Comparison of ENCODE assay signal across 12 cellular contexts in genomic region chr7:99079104-99079503, GRCh38.
A peak's percentile ranks its signal among the peaks of the same experiment; 100 is the strongest.
DNase-seq lines count a peak whose midpoint lies in the region; ATAC-seq and TF ChIP-seq lines count a peak whose summit lies in the region.
"Had no signal": no experiment of that assay in that cellular context is flagged by ENCODE, and none has a peak within 500 bp of the region (broad histone marks: within the 10 kb centered on the region; RNA-seq: fewer than 3 reads in every experiment).

No MANE protein-coding gene starts in this region.

- H3K27ac ChIP-seq in left ventricle myocardium inferior (replicated peaks) (no peak overlapping the region), upper lobe of right lung (no peak overlapping the region), thyroid gland (no peak overlapping the region)
- H3K27ac ChIP-seq: esophagus muscularis mucosa, Peyer's patch had no signal

- intact Hi-C loops in left ventricle myocardium superior (cut with micrococcal nuclease) = no loop called here
- intact Hi-C loops in left ventricle myocardium inferior (cut with micrococcal nuclease) = no loop called here
- intact Hi-C loops in upper lobe of right lung (cut with DNase I) = no loop called here
- intact Hi-C loops in thyroid gland (cut with DNase I) = no loop called here

- 82% methylated on average over 9 of the region's 9 CpGs for WGBS in thyroid gland, 2 donors

- H3K36me3 ChIP-seq in left ventricle myocardium inferior = no peaks in the 10 kb centered on the region
- H3K36me3 ChIP-seq in upper lobe of right lung = no peaks in the 10 kb centered on the region
- H3K36me3 ChIP-seq in thyroid gland = no peaks in the 10 kb centered on the region
- H3K36me3 ChIP-seq: esophagus muscularis mucosa, Peyer's patch had no signal

- H3K4me1 ChIP-seq in left ventricle myocardium inferior (peaks cover 47% of the 10 kb centered on the region), upper lobe of right lung (peaks cover 23% of the 10 kb centered on the region), thyroid gland (no peaks in the 10 kb centered on the region)

- no peak overlapping the region for H3K4me3 Mint-ChIP-seq in T-helper 17 cell
- H3K4me3 Mint-ChIP-seq in nephron progenitor cell = no peak overlapping the region
- H3K4me3 Mint-ChIP-seq: B cell had no signal

- TF ChIP-seq POLR2A in thyroid gland (IDR thresholded peaks at IDR 0.05) = no peak

- H3K4me1 Mint-ChIP-seq in T-helper 17 cell (peaks cover 35% of the 10 kb centered on the region), nephron progenitor cell (peaks cover 8% of the 10 kb centered on the region)

- H3K27me3 Mint-ChIP-seq in T-helper 17 cell = no peaks in the 10 kb centered on the region
- H3K27me3 Mint-ChIP-seq in nephron progenitor cell (ENCODE audit: low read depth, poor library complexity) = peaks cover 1% of the 10 kb centered on the region
- H3K27me3 Mint-ChIP-seq: B cell had no signal

- no peaks in the 10 kb centered on the region for H3K9me3 ChIP-seq in left ventricle myocardium inferior (replicated peaks)
- no peaks in the 10 kb centered on the region for H3K9me3 ChIP-seq in T-helper 17 cell (ENCODE audit: control insufficient read depth, low read length, poor library complexity, severe bottlenecking)
- no peaks in the 10 kb centered on the region for H3K9me3 ChIP-seq in upper lobe of right lung
- H3K9me3 ChIP-seq in thyroid gland = no peaks in the 10 kb centered on the region
- H3K9me3 ChIP-seq: esophagus muscularis mucosa, Peyer's patch had no signal

- no peaks in the 10 kb centered on the region for H3K27me3 ChIP-seq in left ventricle myocardium inferior (ENCODE audit: low read depth)
- H3K27me3 ChIP-seq in upper lobe of right lung = no peaks in the 10 kb centered on the region
- H3K27me3 ChIP-seq in thyroid gland = no peaks in the 10 kb centered on the region
- H3K27me3 ChIP-seq: esophagus muscularis mucosa, Peyer's patch had no signal

- peak; percentile 55 for ATAC-seq in left ventricle myocardium superior
- no peak for ATAC-seq in T-helper 17 cell
- peak; percentile 88 for ATAC-seq in upper lobe of right lung
- ATAC-seq in GM21528 (IDR thresholded peaks at IDR 0.05; ENCODE audit: low FRiP score, unreplicated experiment) = no peak

- H3K4me3 ChIP-seq in left ventricle myocardium inferior (no peak overlapping the region), upper lobe of right lung (no peak overlapping the region), thyroid gland (replicated peaks in 1 of 3) (no peak overlapping the region)
- H3K4me3 ChIP-seq: esophagus muscularis mucosa, Peyer's patch had no signal

- no peaks in the 10 kb centered on the region for H3K36me3 Mint-ChIP-seq in T-helper 17 cell (ENCODE audit: low read depth)
- H3K36me3 Mint-ChIP-seq in nephron progenitor cell (ENCODE audit: low read depth) = peaks cover 26% of the 10 kb centered on the region

- H3K27ac Mint-ChIP-seq in T-helper 17 cell (peak overlapping the region; percentile 16), nephron progenitor cell (no peak overlapping the region)
- H3K27ac Mint-ChIP-seq: B cell had no signal

- DNase-seq in left ventricle myocardium superior (no peak), left ventricle myocardium inferior (no peak), T-helper 17 cell (no peak), germinal center (ENCODE audit: low spot score) (peak; percentile 7), upper lobe of right lung (no peak), thyroid gland (no peak), nephron progenitor cell (no peak)
- DNase-seq: NCI-H1694 had no signal

- no peak for TF ChIP-seq CTCF in left ventricle myocardium inferior (IDR thresholded peaks at IDR 0.05; ENCODE audit: borderline replicate concordance)
- no peak for TF ChIP-seq CTCF in upper lobe of right lung (IDR thresholded peaks at IDR 0.05)
- no peak for TF ChIP-seq CTCF in thyroid gland (IDR thresholded peaks at IDR 0.05)
- no peak for TF ChIP-seq CTCF in nephron progenitor cell (IDR thresholded peaks at IDR 0.05)

- no peaks in the 10 kb centered on the region for H3K9me3 Mint-ChIP-seq in nephron progenitor cell

Comparison
In these comparisons a context has a peak if more than half of its experiments do, and no peak if none do; other contexts are left out.
1. ATAC-seq: peak in left ventricle myocardium superior (single experiment) and upper lobe of right lung (single experiment); none in T-helper 17 cell (single experiment) and GM21528 (single experiment).